ENCODE assay signal across 1 cellular context in genomic region chrX:153334654-153335295, GRCh38.
TF ChIP-seq lines count a peak whose summit lies in the region.

No MANE protein-coding gene starts in this region.

TF ChIP-seq in liver, 16 proteins besides CTCF, POLR2A, EP300 and RAD21 (continued from another document):
- TF ChIP-seq YY1 (IDR thresholded peaks at IDR 0.05) (no peak), MAX (IDR thresholded peaks at IDR 0.05) (no peak)
